ENCODE assay signal across 24 cellular contexts in the genomic region with DNA sequence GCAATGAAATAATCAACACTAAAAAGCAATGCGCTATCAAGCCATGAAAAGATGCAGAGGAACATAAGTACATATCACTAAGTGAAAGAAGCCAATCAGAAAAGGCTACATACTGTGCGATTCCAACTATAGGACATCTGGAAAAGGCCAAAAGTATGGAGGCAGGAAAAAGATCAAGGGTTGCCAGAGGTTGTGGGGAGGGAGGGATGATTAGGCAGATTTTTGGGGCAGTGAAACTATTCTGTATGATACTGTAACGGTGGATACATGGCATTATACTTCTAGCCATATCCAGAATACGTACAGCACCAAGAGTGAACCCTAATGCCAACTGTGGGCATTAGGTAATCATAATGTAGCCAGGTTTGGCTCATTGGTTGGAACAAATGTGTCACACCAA. TPM values are rescaled to one million over a fixed set of nuclear protein-coding genes. Genes with fewer than 3 reads are reported as not detected.
DNase-seq lines count a peak whose midpoint lies in the region; ATAC-seq and TF ChIP-seq lines count a peak whose summit lies in the region.
"Had no signal": no experiment of that assay in that cellular context is flagged by ENCODE, and none has a peak within 500 bp of the region (broad histone marks: within the 10 kb centered on the region; RNA-seq: fewer than 3 reads in every experiment).

No MANE protein-coding gene starts in this region.

- H3K4me3 ChIP-seq in HL-60 (replicated peaks; ENCODE audit: insufficient read depth, low read length) = no peak overlapping the region
- H3K4me3 ChIP-seq: GM23248, PC-9, SJSA1 had no signal

- intact Hi-C loops in CD14-positive monocyte (cut with micrococcal nuclease) = loop anchor here (5.0 to 10.0 kb wide), 3 partner anchors 51 to 409 kb away; partner anchors contain the start of genes CARD19 (in 1 of the 2), FAM120A (in 1 of the 2) and FAM120AOS (in 1 of the 2)
- intact Hi-C loops in dendritic cell treated with granulocyte-macrophage colony-stimulating factor and Interleukin-4, amounts not matched to agents 40 ng/mL and 50 ng/mL, for 4 days (cut with micrococcal nuclease) = loop anchor here (5.0 kb wide), 1 partner anchor 64 kb away; no protein-coding TSS in a partner anchor
- intact Hi-C loops in activated CD8-positive, alpha-beta T cell treated with anti-CD3 and anti-CD28 coated beads for 36 hours (cut with micrococcal nuclease) = no loop called here

- POLR2A ChIA-PET in activated CD8-positive, alpha-beta T cell treated with anti-CD3 and anti-CD28 coated beads for 36 hours (lab: Charles Lee) = no interaction called here

- H3K4me3 Mint-ChIP-seq in CD14-positive monocyte = peak overlapping the region in 1 of 2 donors; percentile 18
- H3K4me3 Mint-ChIP-seq in dendritic cell treated with granulocyte-macrophage colony-stimulating factor and Interleukin-4, amounts not matched to agents 40 ng/mL and 50 ng/mL, for 4 days = no peak overlapping the region
- peak overlapping the region; percentile 56 for H3K4me3 Mint-ChIP-seq in natural killer cell treated with Interleukin-12 subunit alpha and Interleukin-12 subunit beta and Interleukin-15 and Interleukin-18, amount 100 ng/mL, for 72 hours
- no peak overlapping the region for H3K4me3 Mint-ChIP-seq in activated CD8-positive, alpha-beta T cell treated with anti-CD3 and anti-CD28 coated beads for 36 hours
- H3K4me3 Mint-ChIP-seq: H9 had no signal

- peaks cover 0 to 2% (median 0%) of the 10 kb centered on the region in 7 donors for H3K9me3 Mint-ChIP-seq in CD14-positive monocyte
- H3K9me3 Mint-ChIP-seq in dendritic cell treated with granulocyte-macrophage colony-stimulating factor and Interleukin-4, amounts not matched to agents 40 ng/mL and 50 ng/mL, for 4 days = no peaks in the 10 kb centered on the region
- H3K9me3 Mint-ChIP-seq in natural killer cell treated with Interleukin-12 subunit alpha and Interleukin-12 subunit beta and Interleukin-15 and Interleukin-18, amount 100 ng/mL, for 72 hours = no peaks in the 10 kb centered on the region
- H3K9me3 Mint-ChIP-seq in activated CD8-positive, alpha-beta T cell treated with anti-CD3 and anti-CD28 coated beads for 36 hours = no peaks in the 10 kb centered on the region
- H3K9me3 Mint-ChIP-seq: H9, IgD-negative memory B cell had no signal

- peaks cover 85% of the 10 kb centered on the region for H3K4me1 Mint-ChIP-seq in CD14-positive monocyte
- H3K4me1 Mint-ChIP-seq in dendritic cell treated with granulocyte-macrophage colony-stimulating factor and Interleukin-4, amounts not matched to agents 40 ng/mL and 50 ng/mL, for 4 days (ENCODE audit: low read depth) = peaks cover 76% of the 10 kb centered on the region
- peaks cover 67 to 68% of the 10 kb centered on the region in 2 donors for H3K4me1 Mint-ChIP-seq in natural killer cell treated with Interleukin-12 subunit alpha and Interleukin-12 subunit beta and Interleukin-15 and Interleukin-18, amount 100 ng/mL, for 72 hours (ENCODE audit: low read depth in 2 of 2)
- peaks cover 57% of the 10 kb centered on the region for H3K4me1 Mint-ChIP-seq in activated CD8-positive, alpha-beta T cell treated with anti-CD3 and anti-CD28 coated beads for 36 hours (ENCODE audit: low read depth)

- TF ChIP-seq CTCF in CD14-positive monocyte (IDR thresholded peaks at IDR 0.05) (no peak), HL-60 (IDR thresholded peaks at IDR 0.05; ENCODE audit: insufficient read depth, low read length) (no peak)
- TF ChIP-seq CTCF in activated CD8-positive, alpha-beta T cell treated with anti-CD3 and anti-CD28 coated beads for 36 hours (IDR thresholded peaks at IDR 0.05) = no peak

- DNase-seq in CD14-positive monocyte (ENCODE audit: low spot score) (no peak), HL-60 (ENCODE audit: low read depth in 1 of 2, low spot score in 1 of 2) (no peak), T-helper 1 cell (no peak), EL (no peak)
- DNase-seq in natural killer cell treated with Interleukin-12 subunit alpha and Interleukin-12 subunit beta and Interleukin-15 and Interleukin-18, amount 100 ng/mL, for 72 hours (ENCODE audit: low spot score) = no peak
- DNase-seq in activated CD8-positive, alpha-beta T cell treated with anti-CD3 and anti-CD28 coated beads for 36 hours = no peak
- DNase-seq: DMS153; DND-41; GM23248; H9; NCI-H1105 treated with DMSO at 0.1 percent for 48 hours; NCI-H146; NCI-H1930; NCI-H2107; NCI-H446 treated with DMSO at 0.1 percent for 48 hours; NCI-H526; NCI-H82; NK-92 treated with Interleukin-12 subunit alpha and Interleukin-12 subunit beta, amount 100 ng/mL, for 24 hours; PC-9; Right ventricle myocardium superior had no signal

- H3K27me3 ChIP-seq in HL-60 (ENCODE audit: insufficient read depth, poor library complexity, severe bottlenecking) = no peaks in the 10 kb centered on the region
- H3K27me3 ChIP-seq: SJSA1 had no signal

- H3K27ac Mint-ChIP-seq in CD14-positive monocyte = peak overlapping the region; percentile 76 to 99 (median 84)
- peak overlapping the region; percentile 83 for H3K27ac Mint-ChIP-seq in dendritic cell treated with granulocyte-macrophage colony-stimulating factor and Interleukin-4, amounts not matched to agents 40 ng/mL and 50 ng/mL, for 4 days
- H3K27ac Mint-ChIP-seq in natural killer cell treated with Interleukin-12 subunit alpha and Interleukin-12 subunit beta and Interleukin-15 and Interleukin-18, amount 100 ng/mL, for 72 hours = peak overlapping the region; percentile 88 to 99
- H3K27ac Mint-ChIP-seq in activated CD8-positive, alpha-beta T cell treated with anti-CD3 and anti-CD28 coated beads for 36 hours = no peak overlapping the region

- no peaks in the 10 kb centered on the region for H3K27me3 Mint-ChIP-seq in CD14-positive monocyte (ENCODE audit: low read depth in 3 of 3)
- no peaks in the 10 kb centered on the region for H3K27me3 Mint-ChIP-seq in dendritic cell treated with granulocyte-macrophage colony-stimulating factor and Interleukin-4, amounts not matched to agents 40 ng/mL and 50 ng/mL, for 4 days
- no peaks in the 10 kb centered on the region for H3K27me3 Mint-ChIP-seq in natural killer cell treated with Interleukin-12 subunit alpha and Interleukin-12 subunit beta and Interleukin-15 and Interleukin-18, amount 100 ng/mL, for 72 hours
- no peaks in the 10 kb centered on the region for H3K27me3 Mint-ChIP-seq in activated CD8-positive, alpha-beta T cell treated with anti-CD3 and anti-CD28 coated beads for 36 hours
- H3K27me3 Mint-ChIP-seq: IgD-negative memory B cell had no signal

- ATAC-seq in natural killer cell treated with Interleukin-12 subunit alpha and Interleukin-12 subunit beta and Interleukin-15 and Interleukin-18, amount 100 ng/mL, for 72 hours = no peak
- ATAC-seq in GM18870 (IDR thresholded peaks at IDR 0.05; ENCODE audit: unreplicated experiment) = no peak
- no peak for ATAC-seq in activated CD8-positive, alpha-beta T cell treated with anti-CD3 and anti-CD28 coated beads for 36 hours

- peaks cover 56 to 60% of the 10 kb centered on the region in 2 donors for H3K36me3 Mint-ChIP-seq in CD14-positive monocyte
- peaks cover 60% of the 10 kb centered on the region for H3K36me3 Mint-ChIP-seq in dendritic cell treated with granulocyte-macrophage colony-stimulating factor and Interleukin-4, amounts not matched to agents 40 ng/mL and 50 ng/mL, for 4 days (ENCODE audit: low read depth)
- H3K36me3 Mint-ChIP-seq in natural killer cell treated with Interleukin-12 subunit alpha and Interleukin-12 subunit beta and Interleukin-15 and Interleukin-18, amount 100 ng/mL, for 72 hours = peaks cover 37% of the 10 kb centered on the region
- peaks cover 67% of the 10 kb centered on the region for H3K36me3 Mint-ChIP-seq in activated CD8-positive, alpha-beta T cell treated with anti-CD3 and anti-CD28 coated beads for 36 hours (ENCODE audit: low read depth)

- CTCF ChIA-PET in activated CD8-positive, alpha-beta T cell treated with anti-CD3 and anti-CD28 coated beads for 36 hours (lab: Charles Lee) = no interaction called here

- H3K27ac ChIP-seq in HL-60 (replicated peaks) = peak overlapping the region; percentile 2; the same call in 1 of the 2 replicates
- H3K27ac ChIP-seq: GM23248, PC-9, SJSA1 had no signal

RNA-seq across cellular contexts. Expression of gene FAM120AOS, which starts 50.0 kb away (rescaled TPM):
- 10 to 100 TPM; 41.6 to 47.7 TPM for polyA plus RNA-seq in CD14-positive monocyte
- total RNA-seq in natural killer cell treated with Interleukin-12 subunit alpha and Interleukin-12 subunit beta and Interleukin-15 and Interleukin-18, amount 100 ng/mL, for 72 hours = 10 to 100 TPM; 28.6 to 36.0 TPM
- total RNA-seq in activated CD8-positive, alpha-beta T cell treated with anti-CD3 and anti-CD28 coated beads for 36 hours = 10 to 100 TPM; 32.8 to 36.4 TPM

RNA-seq across cellular contexts. Expression of gene FAM120A, which starts 51.9 kb away (rescaled TPM):
- 10 to 100 TPM; 10.4 to 12.7 TPM for polyA plus RNA-seq in CD14-positive monocyte
- 100 to 1,000 TPM; 138 to 154 TPM for total RNA-seq in natural killer cell treated with Interleukin-12 subunit alpha and Interleukin-12 subunit beta and Interleukin-15 and Interleukin-18, amount 100 ng/mL, for 72 hours
- total RNA-seq in activated CD8-positive, alpha-beta T cell treated with anti-CD3 and anti-CD28 coated beads for 36 hours = 100 to 1,000 TPM; 121 to 125 TPM
